Comparison of ENCODE assay signal across 1 cellular context in the genomic region with DNA sequence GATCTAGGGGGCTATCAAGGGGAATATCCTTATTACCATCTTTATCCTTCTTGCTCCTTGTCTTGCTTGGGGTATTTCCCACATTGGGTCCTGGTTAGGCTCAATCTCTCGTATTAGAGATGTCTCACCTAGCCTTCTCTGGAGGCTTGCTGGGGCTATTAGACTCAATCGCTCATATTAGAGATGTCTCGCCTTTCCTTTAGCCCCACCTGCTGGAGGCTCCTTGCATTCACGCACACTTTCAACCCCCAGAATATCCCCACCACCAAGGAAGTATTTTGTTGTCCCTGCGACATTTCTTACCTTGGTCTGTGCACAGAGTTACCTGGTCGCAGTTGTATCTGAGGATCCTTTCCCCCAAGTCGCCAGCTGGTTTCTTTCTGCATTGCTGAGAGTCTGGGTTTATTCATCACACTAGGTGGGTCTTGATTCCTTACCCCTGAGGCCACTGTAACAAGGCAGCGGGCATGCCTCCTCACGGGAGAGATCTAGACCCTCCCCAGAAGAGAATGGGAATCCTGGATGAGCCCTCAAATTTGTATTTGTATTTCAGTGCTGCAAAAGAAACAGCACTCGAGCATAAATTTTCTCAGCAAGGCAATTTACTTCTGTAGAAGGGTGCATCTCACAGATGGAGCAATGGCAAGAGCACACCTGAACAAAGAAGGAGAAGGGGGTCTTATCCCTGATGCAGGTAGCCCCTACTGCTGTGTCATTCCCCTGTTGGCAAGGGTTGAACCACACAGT.
TF ChIP-seq lines count a peak whose summit lies in the region.

No MANE protein-coding gene starts in this region.

TF ChIP-seq in IMR-90, 13 proteins besides CTCF, POLR2A, EP300 and RAD21:
- TF ChIP-seq SMC3 (IDR thresholded peaks at IDR 0.05; ENCODE audit: low read depth, low read length) (peak; percentile 40), MXI1 (IDR thresholded peaks at IDR 0.05; ENCODE audit: borderline replicate concordance, low read depth, low read length) (no peak)
